In genomic region chr12:87766044-87766443, GRCh38 we compare ENCODE assay signal across 8 cellular contexts.
"Had no signal": no experiment of that assay in that cellular context is flagged by ENCODE, and none has a peak within 500 bp of the region (broad histone marks: within the 10 kb centered on the region; RNA-seq: fewer than 3 reads in every experiment).

No MANE protein-coding gene starts in this region.

- H3K9ac ChIP-seq: GM23248 had no signal

- H3K27ac ChIP-seq: GM23248, HL-60 had no signal

- H2AFZ ChIP-seq: GM23248 had no signal

- ATAC-seq: HCT116 had no signal

- H3K9me3 ChIP-seq: HAP-1 had no signal

- H3K4me1 ChIP-seq: HAP-1 had no signal

- DNase-seq: GM23248, GOT3, H7, HFFc6, KG1 had no signal

- H3K4me3 ChIP-seq: GM23248, HAP-1 had no signal

- H3K36me3 ChIP-seq: HAP-1 had no signal
